ENCODE assay signal across 20 cellular contexts in genomic region chr4:91914176-91914804, GRCh38.
"Had no signal": no experiment of that assay in that cellular context is flagged by ENCODE, and none has a peak within 500 bp of the region (broad histone marks: within the 10 kb centered on the region; RNA-seq: fewer than 3 reads in every experiment).

No MANE protein-coding gene starts in this region.

- ATAC-seq: activated T-cell treated with anti-CD3 and anti-CD28 coated beads, Interleukin-2, amount 50 U/mL, for 72 hours; natural killer cell treated with Interleukin-12 subunit alpha and Interleukin-12 subunit beta and Interleukin-15 and Interleukin-18, amount 100 ng/mL, for 72 hours; stimulated activated naive CD8-positive, alpha-beta T cell treated with anti-CD3 and anti-CD28 coated beads, Interleukin-15, Interleukin-2, amounts not matched to agents 100 U/mL and 50 U/mL, for 24 hours had no signal

- H3K27me3 Mint-ChIP-seq: activated B cell treated with CpG ODN at 0.5 μM for 24 hours; activated CD4-positive, alpha-beta T cell treated with anti-CD3 and anti-CD28 coated beads, Interleukin-2, amount 10 ng/mL, durations not matched to agents 7 days and 5 days; activated naive CD8-positive, alpha-beta T cell treated with anti-CD3 and anti-CD28 coated beads for 36 hours; natural killer cell treated with Interleukin-12 subunit alpha and Interleukin-12 subunit beta and Interleukin-15 and Interleukin-18, amount 100 ng/mL, for 72 hours had no signal

- FAIRE-seq: kidney had no signal

- H3K9me3 Mint-ChIP-seq: endodermal cell had no signal

- H3K36me3 Mint-ChIP-seq: activated naive CD8-positive, alpha-beta T cell treated with anti-CD3 and anti-CD28 coated beads for 36 hours; natural killer cell treated with Interleukin-12 subunit alpha and Interleukin-12 subunit beta and Interleukin-15 and Interleukin-18, amount 100 ng/mL, for 72 hours had no signal

- H3K4me3 Mint-ChIP-seq: activated B cell treated with CpG ODN at 0.5 μM for 24 hours; activated CD4-positive, alpha-beta T cell treated with anti-CD3 and anti-CD28 coated beads, Interleukin-2, amount 10 ng/mL, durations not matched to agents 7 days and 5 days; activated naive CD8-positive, alpha-beta T cell treated with anti-CD3 and anti-CD28 coated beads for 36 hours; activated T-cell treated with anti-CD3 and anti-CD28 coated beads, Interleukin-2, amount 50 U/mL, for 72 hours; endodermal cell; natural killer cell treated with Interleukin-12 subunit alpha and Interleukin-12 subunit beta and Interleukin-15 and Interleukin-18, amount 100 ng/mL, for 72 hours; T-helper 1 cell treated with Interleukin-12 subunit alpha and Interleukin-12 subunit beta and Interleukin-4 antibody, amounts not matched to agents 30 μg/mL and 1 μg/mL, for 36 hours had no signal

- H3K4me1 ChIP-seq: right atrium auricular region had no signal

- H3K9me3 ChIP-seq: right atrium auricular region had no signal

- H3K27ac Mint-ChIP-seq: activated B cell treated with CpG ODN at 0.5 μM for 24 hours; activated CD4-positive, alpha-beta T cell treated with anti-CD3 and anti-CD28 coated beads, Interleukin-2, amount 10 ng/mL, durations not matched to agents 7 days and 5 days; activated naive CD8-positive, alpha-beta T cell treated with anti-CD3 and anti-CD28 coated beads for 36 hours; activated T-cell treated with anti-CD3 and anti-CD28 coated beads, Interleukin-2, amount 50 U/mL, for 72 hours; endodermal cell; natural killer cell treated with Interleukin-12 subunit alpha and Interleukin-12 subunit beta and Interleukin-15 and Interleukin-18, amount 100 ng/mL, for 72 hours; T-helper 1 cell treated with Interleukin-12 subunit alpha and Interleukin-12 subunit beta and Interleukin-4 antibody, amounts not matched to agents 30 μg/mL and 1 μg/mL, for 36 hours had no signal

- H3K27me3 ChIP-seq: dorsolateral prefrontal cortex, right atrium auricular region had no signal

- H3K4me3 ChIP-seq: dorsolateral prefrontal cortex, right atrium auricular region, skin epidermis had no signal

- H3K27ac ChIP-seq: dorsolateral prefrontal cortex, right atrium auricular region, skin epidermis had no signal

- H3K4me1 Mint-ChIP-seq: activated B cell treated with CpG ODN at 0.5 μM for 24 hours; activated CD4-positive, alpha-beta T cell treated with anti-CD3 and anti-CD28 coated beads, Interleukin-2, amount 10 ng/mL, durations not matched to agents 7 days and 5 days; activated naive CD8-positive, alpha-beta T cell treated with anti-CD3 and anti-CD28 coated beads for 36 hours; endodermal cell had no signal

- DNase-seq: activated B cell treated with CpG ODN at 0.5 μM for 24 hours; activated CD4-positive, alpha-beta T cell treated with anti-CD3 and anti-CD28 coated beads, Interleukin-2, amount 10 ng/mL, durations not matched to agents 7 days and 5 days; activated CD8-positive, alpha-beta memory T cell treated with anti-CD3 and anti-CD28 coated beads, Interleukin-2, amount 50 U/mL, for 48 hours; activated gamma-delta T cell; activated naive CD8-positive, alpha-beta T cell treated with anti-CD3 and anti-CD28 coated beads for 36 hours; activated T-cell treated with anti-CD3 and anti-CD28 coated beads, Interleukin-2, amount 50 U/mL, for 72 hours; anterior cingulate cortex; dorsolateral prefrontal cortex; endodermal cell; erythroblast; kidney; posterior cingulate gyrus; stimulated activated CD4-positive, alpha-beta T cell treated with anti-CD3 and anti-CD28 coated beads, Interleukin-4, amount 100 ng/mL, for 4 hours; stimulated activated CD8-positive, alpha-beta memory T cell treated with anti-CD3 and anti-CD28 coated beads, Interleukin-4, amount 100 ng/mL, for 48 hours; stimulated activated naive CD8-positive, alpha-beta T cell treated with anti-CD3 and anti-CD28 coated beads, Interleukin-15, Interleukin-2, amounts not matched to agents 100 U/mL and 50 U/mL, for 24 hours; trophoblast cell had no signal

- H3K36me3 ChIP-seq: right atrium auricular region had no signal
